26 cellular contexts compared by ENCODE assay signal in genomic region chr7:112260941-112261340, GRCh38.
"Had no signal": no experiment of that assay in that cellular context is flagged by ENCODE, and none has a peak within 500 bp of the region (broad histone marks: within the 10 kb centered on the region; RNA-seq: fewer than 3 reads in every experiment).

No MANE protein-coding gene starts in this region.

- H3K36me3 ChIP-seq: gastrocnemius medialis, left lung, ovary, right lobe of liver, suprapubic skin, transverse colon, upper lobe of right lung, uterus had no signal

- H3K4me1 ChIP-seq: suprapubic skin, uterus had no signal

- H3K27me3 ChIP-seq: gastrocnemius medialis, left lung, ovary, right lobe of liver, suprapubic skin, transverse colon, upper lobe of right lung, uterus had no signal

- H3K9me3 ChIP-seq: gastrocnemius medialis, left lung, ovary, psoas muscle, right lobe of liver, suprapubic skin, transverse colon, upper lobe of right lung, uterus had no signal

- DNase-seq: cortex of kidney; effector memory CD8-positive, alpha-beta T cell; foreskin fibroblast; gastrocnemius medialis; head of caudate nucleus; kidney; left lung; mesenchymal stem cell; midbrain; naive thymus-derived CD8-positive, alpha-beta T cell; nephron progenitor cell; occipital lobe; ovary; posterior cingulate gyrus; psoas muscle; right lobe of liver; small intestine; stimulated activated CD4-positive, alpha-beta T cell treated with anti-CD3 and anti-CD28 coated beads, Interleukin-15, amount 100 ng/mL, for 24 hours; stimulated activated CD4-positive, alpha-beta T cell treated with anti-CD3 and anti-CD28 coated beads, Interleukin-2, amount 100 ng/mL, for 48 hours; stimulated activated naive B cell treated with anti-CD40 and anti-IgM and Interleukin-4, amounts not matched to agents 10 μg/mL and 1 μg/mL and 100 μg/mL, for 72 hours; stimulated activated naive CD8-positive, alpha-beta T cell treated with anti-CD3 and anti-CD28 coated beads, Interleukin-15, amount 100 ng/mL, for 72 hours; transverse colon; upper lobe of right lung; uterus had no signal

- ATAC-seq: effector memory CD8-positive, alpha-beta T cell; gastrocnemius medialis; left lung; naive thymus-derived CD8-positive, alpha-beta T cell; psoas muscle; right lobe of liver; stimulated activated naive B cell treated with anti-CD40 and anti-IgM and Interleukin-4, amounts not matched to agents 10 μg/mL and 1 μg/mL and 100 μg/mL, for 72 hours; stimulated activated naive CD8-positive, alpha-beta T cell treated with anti-CD3 and anti-CD28 coated beads, Interleukin-15, amount 100 ng/mL, for 72 hours; upper lobe of right lung had no signal

- FAIRE-seq: endometrium, kidney, small intestine had no signal

- H3K27ac ChIP-seq: gastrocnemius medialis, left lung, ovary, psoas muscle, right lobe of liver, suprapubic skin, transverse colon, upper lobe of right lung, uterus had no signal

- H3K4me3 ChIP-seq: gastrocnemius medialis, left lung, ovary, psoas muscle, right lobe of liver, suprapubic skin, transverse colon, upper lobe of right lung, uterus had no signal
